Comparison of ENCODE assay signal across 9 cellular contexts in genomic region chr3:128488636-128488994, GRCh38. TPM values are rescaled to one million over a fixed set of nuclear protein-coding genes. Genes with fewer than 3 reads are reported as not detected.
DNase-seq lines count a peak whose midpoint lies in the region; TF ChIP-seq lines count a peak whose summit lies in the region.
"Had no signal": no experiment of that assay in that cellular context is flagged by ENCODE, and none has a peak within 500 bp of the region (broad histone marks: within the 10 kb centered on the region; RNA-seq: fewer than 3 reads in every experiment).

No MANE protein-coding gene starts in this region.

- H3K9ac ChIP-seq in NT2/D1 (ENCODE audit: insufficient read length, low read depth) = peak overlapping the region; percentile 68

- peaks cover 99% of the 10 kb centered on the region for H3K27me3 ChIP-seq in H7 (ENCODE audit: control insufficient read depth, insufficient read depth, low read length)
- H3K27me3 ChIP-seq in NT2/D1 (ENCODE audit: insufficient read depth, insufficient read length) = peaks cover 92% of the 10 kb centered on the region

- H3K4me3 ChIP-seq in H7 (ENCODE audit: insufficient read depth, low read depth, low read length) (peak overlapping the region; percentile 41), NT2/D1 (ENCODE audit: insufficient read length, low read depth) (peak overlapping the region; percentile 78), skeletal muscle cell (ENCODE audit: low read depth, low read length) (peak overlapping the region; percentile 64)

- H3K36me3 ChIP-seq in H7 (replicated peaks; ENCODE audit: control insufficient read depth, insufficient read depth, low read length) (no peaks in the 10 kb centered on the region), NT2/D1 (ENCODE audit: insufficient read depth, insufficient read length, low read length) (peaks cover 6% of the 10 kb centered on the region)

- DNase-seq in H7 (no peak), NT2/D1 (ENCODE audit: low read depth, low spot score) (no peak), erythroblast (lab: John Stamatoyannopoulos, UW) (peak; percentile 80 to 81), skeletal muscle cell (ENCODE audit: low read depth) (no peak), NCI-H146 treated with DMSO at 0.1 percent for 48 hours (lab: John Stamatoyannopoulos, UW; ENCODE audit: unreplicated experiment) (no peak), HCEC 1CT (no peak), AG20443 (ENCODE audit: low spot score) (no peak), NCI-H1694 treated with DMSO at 0.1 percent for 48 hours (lab: John Stamatoyannopoulos, UW) (no peak)

- no peaks in the 10 kb centered on the region for H3K9me3 ChIP-seq in NT2/D1 (ENCODE audit: insufficient read depth, low read length)

- no peak for TF ChIP-seq POLR2A in erythroblast (IDR thresholded peaks at IDR 0.05; ENCODE audit: low read length)

- peaks cover 48% of the 10 kb centered on the region for H3K4me1 ChIP-seq in NT2/D1 (ENCODE audit: insufficient read depth, insufficient read length)

RNA-seq across cellular contexts. Expression of gene GATA2, which starts 4.4 kb away (rescaled TPM):
- total RNA-seq in H7 (2014; rRNA removed; shearing (Covaris generic)) = 3.9 and 5.4 TPM in 2 replicates

RNA-seq across cellular contexts. Expression of gene DNAJB8, which starts 21.9 kb away (rescaled TPM):
- total RNA-seq in H7 (2014; rRNA removed; shearing (Covaris generic)) = not detected in 2 replicates
- total RNA-seq: NCI-H460 had no signal

Comparison
In these comparisons a context has a peak if more than half of its experiments do, and no peak if none do; other contexts are left out.
1. DNase-seq: peak in erythroblast (2 of 2); none in H7 (single experiment), NT2/D1 (single experiment), skeletal muscle cell (single experiment), NCI-H146 treated with DMSO at 0.1 percent for 48 hours (single experiment), HCEC 1CT (single experiment), AG20443 (single experiment) and NCI-H1694 treated with DMSO at 0.1 percent for 48 hours (single experiment).
2. Peak in every context shown above with its lines, with median percentiles within 50 percentile points of each other: H3K4me3 ChIP-seq.